ENCODE assay signal across 20 cellular contexts in genomic region chr7:54831046-54831643, GRCh38.
DNase-seq lines count a peak whose midpoint lies in the region; ATAC-seq, FAIRE-seq and TF ChIP-seq lines count a peak whose summit lies in the region.
"Had no signal": no experiment of that assay in that cellular context is flagged by ENCODE, and none has a peak within 500 bp of the region (broad histone marks: within the 10 kb centered on the region; RNA-seq: fewer than 3 reads in every experiment).

No MANE protein-coding gene starts in this region.

- peaks cover 13 to 38% of the 10 kb centered on the region in 2 experiments for H3K4me1 ChIP-seq in HCT116 (ENCODE audit: control insufficient read depth in 1 of 2, insufficient read depth in 2 of 2, low read length in 2 of 2)
- no peaks in the 10 kb centered on the region for H3K4me1 ChIP-seq in pancreas
- H3K4me1 ChIP-seq: ascending aorta, esophagus muscularis mucosa, neural progenitor cell, prostate gland had no signal

- H3K79me2 ChIP-seq in HCT116 (ENCODE audit: insufficient read depth, low read length), result no peaks in the 10 kb centered on the region

- BruUV-seq in HCT116 (replicated peaks; lab: Mats Ljungman, UMichigan), result TSS peak; percentile 83

- H3K4me3 ChIP-seq in HCT116 (replicated peaks in 1 of 2; ENCODE audit: low read depth in 1 of 2, low read length in 2 of 2) (peak overlapping the region; percentile 26 to 38), pancreas (no peak overlapping the region)
- H3K4me3 ChIP-seq: ascending aorta, esophagus muscularis mucosa, neural progenitor cell, prostate gland, skin epidermis had no signal

- H3K27me3 ChIP-seq in HCT116 (ENCODE audit: insufficient read depth, low read length), result no peaks in the 10 kb centered on the region
- no peaks in the 10 kb centered on the region for H3K27me3 ChIP-seq in pancreas
- H3K27me3 ChIP-seq: ascending aorta, esophagus muscularis mucosa, neural progenitor cell had no signal

- TF ChIP-seq CTCF in HCT116 (IDR thresholded peaks at IDR 0.05 in 2 of 3, conservative IDR thresholded peaks at IDR 0.05 in 1 of 3; ENCODE audit: borderline replicate concordance in 1 of 3, insufficient read depth in 1 of 3, low read depth in 2 of 3, low read length in 2 of 3), result no peak
- TF ChIP-seq CTCF in pancreas (IDR thresholded peaks at IDR 0.05), result no peak

- H3K36me3 ChIP-seq in HCT116 (ENCODE audit: control insufficient read depth in 1 of 2, insufficient read depth in 2 of 2, low read length in 2 of 2) (peaks cover 0 to 14% of the 10 kb centered on the region in 2 experiments; a peak in 1 of 4 replicates), pancreas (no peaks in the 10 kb centered on the region)
- H3K36me3 ChIP-seq: ascending aorta, esophagus muscularis mucosa, neural progenitor cell, prostate gland had no signal

- RAD21 ChIA-PET in HCT116 (lab: Charles Lee; ENCODE audit: low non-redundant PET in 1 of 2, low total read pairs in 2 of 2, uncharacterized antibody in 2 of 2, unreplicated experiment in 2 of 2), result interaction anchor here (0.7 to 1.3 kb wide), 4 partner anchors 43 to 424 kb away, joined by 3 to 7 read pairs (median 4); no protein-coding TSS in a partner anchor

- peaks cover 0 to 16% of the 10 kb centered on the region in 2 experiments; a peak in 2 of 4 replicates for H3K9me3 ChIP-seq in HCT116 (ENCODE audit: control insufficient read depth in 1 of 2, insufficient read depth in 1 of 2, low read depth in 1 of 2, low read length in 2 of 2)
- no peaks in the 10 kb centered on the region for H3K9me3 ChIP-seq in pancreas
- H3K9me3 ChIP-seq: esophagus muscularis mucosa, prostate gland had no signal

- POLR2A ChIA-PET in HCT116 (lab: Charles Lee), result interaction anchor here (0.6 to 1.4 kb wide), 4 partner anchors 10 to 302 kb away, joined by 3 to 6 read pairs (median 6); partner anchors contain the start of gene SEC61G

- no peaks in the 10 kb centered on the region for H4K20me1 ChIP-seq in HCT116 (ENCODE audit: insufficient read depth)

- 73 to 81% methylated on average over 4 of the region's 4 CpGs for WGBS in pancreas, 2 donors

- H3K4me2 ChIP-seq in HCT116 (ENCODE audit: low read length), result peak overlapping the region; percentile 68
- H3K4me2 ChIP-seq: neural progenitor cell had no signal

- H3K27ac ChIP-seq in HCT116 (ENCODE audit: low read depth, low read length) (peak overlapping the region; percentile 77), pancreas (no peak overlapping the region)
- H3K27ac ChIP-seq: ascending aorta, esophagus muscularis mucosa, neural progenitor cell, prostate gland had no signal

- intact Hi-C loops in HCT116 (cut with micrococcal nuclease) (loop anchor here (2.0 kb wide), 1 partner anchor 302 kb away; no protein-coding TSS in a partner anchor), pancreas (cut with DNase I) (loop anchor here in 1 of 3 donors (10.0 kb wide), 1 partner anchor 46 kb away; no protein-coding TSS in a partner anchor)

- ATAC-seq in HCT116 (peak; percentile 81), esophagus mucosa (peak; percentile 82), pancreas (no peak)
- ATAC-seq: activated T-cell treated with anti-CD3 and anti-CD28 coated beads, Interleukin-2, amount 50 U/mL, for 72 hours; left ventricle myocardium superior had no signal

- DNase-seq in HCT116 (ENCODE audit: low read depth, low spot score), result peak; percentile 73
- peak; percentile 77 for DNase-seq in RCC 7860 (ENCODE audit: low spot score)
- no peak for DNase-seq in urothelium cell line (ENCODE audit: low spot score)
- no peak for DNase-seq in NCI-H524 (lab: John Stamatoyannopoulos, UW)
- DNase-seq in pancreas, result no peak
- no peak for DNase-seq in putamen (ENCODE audit: low spot score)
- DNase-seq: activated CD4-positive, CD25-positive, alpha-beta regulatory T cell treated with anti-CD3 and anti-CD28 coated beads, Interleukin-2, amount 50 U/mL, for 72 hours; activated naive CD4-positive, alpha-beta T cell treated with anti-CD3 and anti-CD28 coated beads, Interleukin-2, amount 10 ng/mL, durations not matched to agents 7 days and 5 days; activated T-cell treated with anti-CD3 and anti-CD28 coated beads, Interleukin-2, amount 50 U/mL, for 72 hours; cerebellar nuclear complex; effector CD4-positive, alpha-beta T cell; left ventricle myocardium superior; NCI-H1930; stimulated activated CD4-positive, alpha-beta T cell treated with anti-CD3 and anti-CD28 coated beads, Interleukin-4, amount 100 ng/mL, for 1 hour had no signal

- H2AFZ ChIP-seq in HCT116 (ENCODE audit: low read depth, low read length, poor library complexity, severe bottlenecking), result no peak overlapping the region
- H2AFZ ChIP-seq: neural progenitor cell had no signal

- FAIRE-seq in RCC 7860 (lab: Jason Lieb, UNC), result no peak
- FAIRE-seq in urothelium cell line (lab: Jason Lieb, UNC), result peak; percentile 68
- FAIRE-seq in pancreas (lab: Jason Lieb, UNC), result no peak

- H3K9me2 ChIP-seq in HCT116 (ENCODE audit: insufficient read depth), result no peaks in the 10 kb centered on the region

- no peak for TF ChIP-seq POLR2A in HCT116 (IDR thresholded peaks at IDR 0.05; ENCODE audit: borderline replicate concordance, extremely low read depth, insufficient read depth, insufficient read length)

- no peak for TF ChIP-seq RAD21 in HCT116 (IDR thresholded peaks at IDR 0.05; ENCODE audit: low read depth)

- CTCF ChIA-PET in HCT116 (lab: Charles Lee), result interaction anchor here (0.9 to 1.5 kb wide), 5 partner anchors 8 to 424 kb away, joined by 3 to 5 read pairs (median 3); no protein-coding TSS in a partner anchor

- H3K9ac ChIP-seq in HCT116 (ENCODE audit: low read length), result peak overlapping the region; percentile 38
- H3K9ac ChIP-seq: neural progenitor cell had no signal

TF ChIP-seq in HCT116, 20 proteins besides CTCF, POLR2A, EP300 and RAD21:
- TF ChIP-seq SP1 (IDR thresholded peaks at IDR 0.05; ENCODE audit: low read depth) (peak; percentile 89), JUND (IDR thresholded peaks at IDR 0.05) (peak; percentile 73), POLR2AphosphoS5 (IDR thresholded peaks at IDR 0.05; ENCODE audit: low read depth, low read length) (peak; percentile 18; the same call in 1 of the 2 replicates), MAX (IDR thresholded peaks at IDR 0.05) (peak; percentile 44), FOSL1 (IDR thresholded peaks at IDR 0.05; ENCODE audit: low read depth) (peak; percentile 66), TCF7L2 (IDR thresholded peaks at IDR 0.05; ENCODE audit: borderline replicate concordance, extremely low read depth, insufficient read depth, insufficient read length) (peak; percentile 32), EZH2 (IDR thresholded peaks at IDR 0.05) (no peak), ZBTB33 (IDR thresholded peaks at IDR 0.05; ENCODE audit: extremely low read depth, insufficient replicate concordance, low read length) (no peak), CEBPB (IDR thresholded peaks at IDR 0.05; ENCODE audit: low read depth) (peak; percentile 98), ZFX (IDR thresholded peaks at IDR 0.05) (no peak), CBX3 (IDR thresholded peaks at IDR 0.05; ENCODE audit: low read depth) (peak; percentile 73; the same call in 1 of the 2 replicates), EGR1 (IDR thresholded peaks at IDR 0.05; ENCODE audit: low read depth) (peak; percentile 24; the same call in 1 of the 2 replicates), SIN3A (IDR thresholded peaks at IDR 0.05; ENCODE audit: low read depth) (no peak)

Comparison
In these comparisons a context has a peak if more than half of its experiments do, and no peak if none do; other contexts are left out.
1. ATAC-seq: peak in HCT116 (single experiment) and esophagus mucosa (single experiment); none in pancreas (0 of 4).
2. DNase-seq: peak in HCT116 (single experiment) and RCC 7860 (single experiment); none in urothelium cell line (single experiment), NCI-H524 (0 of 2), pancreas (0 of 6) and putamen (single experiment).
3. H3K4me3 ChIP-seq: peak in HCT116 (2 of 2); none in pancreas (0 of 4).